ENCODE assay signal across 21 cellular contexts in the genomic region with DNA sequence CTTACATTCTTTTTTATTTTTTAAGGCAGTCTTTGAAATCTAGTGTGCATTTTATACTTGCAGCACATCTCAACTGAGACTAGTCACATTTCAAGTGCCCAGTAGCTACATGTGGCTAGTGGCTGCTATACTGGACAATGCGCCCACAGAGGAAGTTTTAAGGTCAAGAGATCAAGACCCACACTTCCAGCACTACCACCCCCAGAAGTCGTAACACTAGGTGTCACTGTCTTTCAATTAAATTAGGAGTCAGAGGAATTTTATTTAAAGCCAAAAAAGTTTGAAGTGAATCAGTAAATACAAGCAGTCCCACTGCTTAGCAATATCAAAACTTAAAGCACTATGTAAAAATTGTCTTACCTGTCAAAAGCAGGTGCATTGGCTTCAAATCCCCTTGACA. TPM values are rescaled to one million over a fixed set of nuclear protein-coding genes. Genes with fewer than 3 reads are reported as not detected.
DNase-seq lines count a peak whose midpoint lies in the region; ATAC-seq, FAIRE-seq and TF ChIP-seq lines count a peak whose summit lies in the region.
"Had no signal": no experiment of that assay in that cellular context is flagged by ENCODE, and none has a peak within 500 bp of the region (broad histone marks: within the 10 kb centered on the region; RNA-seq: fewer than 3 reads in every experiment).

No MANE protein-coding gene starts in this region.

- H4K20me1 ChIP-seq in K562 (replicated peaks; ENCODE audit: control insufficient read depth, insufficient read depth, low read length) = no peaks in the 10 kb centered on the region
- H4K20me1 ChIP-seq in neural progenitor cell (ENCODE audit: low read depth) = no peaks in the 10 kb centered on the region

- H3K4me2 ChIP-seq in K562 (ENCODE audit: insufficient read depth, low read length) (no peak overlapping the region), neural progenitor cell (no peak overlapping the region)

- H3K4me1 ChIP-seq in K562 (replicated peaks in 1 of 2; ENCODE audit: control insufficient read depth in 2 of 2, insufficient read depth in 2 of 2, low read length in 2 of 2) (no peaks in the 10 kb centered on the region), neural progenitor cell (no peaks in the 10 kb centered on the region)
- H3K4me1 ChIP-seq: colonic mucosa, tibial artery had no signal

- FAIRE-seq in K562 (lab: Jason Lieb, UNC) = no peak
- FAIRE-seq: pancreas had no signal

- DNase-seq in activated CD4-positive, alpha-beta T cell treated with anti-CD3 and anti-CD28 coated beads, Interleukin-2, amount 10 ng/mL, durations not matched to agents 24 days and 14 days = peak; percentile 52
- DNase-seq in activated CD4-positive, alpha-beta T cell treated with anti-CD3 and anti-CD28 coated beads, Interleukin-2, amount 50 U/mL, for 1 hour = no peak
- DNase-seq in NB4 (ENCODE audit: low read depth) (peak; percentile 14), K562 (ENCODE audit: extremely low read depth in 1 of 4, low spot score in 3 of 4) (peak in 1 of 4 experiments; percentile 13), neural progenitor cell (ENCODE audit: low spot score) (peak; percentile 16), NCI-H2171 (lab: John Stamatoyannopoulos, UW) (no peak)
- DNase-seq: 8988T; activated B cell treated with CpG ODN at 0.5 μM for 24 hours; activated gamma-delta T cell; CD8-positive, alpha-beta memory T cell; colonic mucosa; EL; IMR-90; left colon; NCI-H1105 treated with DMSO at 0.1 percent for 48 hours; pancreas; tibial artery had no signal

- no peaks in the 10 kb centered on the region for H3K79me2 ChIP-seq in K562 (ENCODE audit: control insufficient read depth, insufficient read depth, low read length)
- H3K79me2 ChIP-seq in neural progenitor cell (ENCODE audit: low read depth) = no peaks in the 10 kb centered on the region

- H3K36me3 ChIP-seq in K562 (ENCODE audit: control insufficient read depth, insufficient read depth, low read length) = peaks cover 39% of the 10 kb centered on the region; the same call in 2 of the 3 replicates
- no peaks in the 10 kb centered on the region for H3K36me3 ChIP-seq in neural progenitor cell
- H3K36me3 ChIP-seq: colonic mucosa had no signal

- WGBS in K562 (ENCODE audit: insufficient coverage, low coverage, missing lambda C conversion rate) = 83% methylated on average over 2 of the region's 2 CpGs

- peak in 1 of 2 experiments; percentile 32; a peak in 1 of 4 replicates for TF ChIP-seq RAD21 in K562 (CRISPR knock-in tag; conservative IDR thresholded peaks at IDR 0.05 in 1 of 2, IDR thresholded peaks at IDR 0.05 in 1 of 2)

- in situ Hi-C loops in K562 (cut with MboI) = no loop called here

- CTCF ChIA-PET in K562 (lab: Yijun Ruan, JAX; ENCODE audit: low intra/inter-chr PET ratio) = interaction anchor here (0.9 kb wide), 1 partner anchor 253 kb away, joined by 3 read pairs; no protein-coding TSS in a partner anchor

- ATAC-seq in K562 = no peak
- ATAC-seq in GM18502 (IDR thresholded peaks at IDR 0.05; ENCODE audit: poor library complexity, unreplicated experiment) = no peak
- ATAC-seq in GM18907 (IDR thresholded peaks at IDR 0.05; ENCODE audit: unreplicated experiment) = no peak
- ATAC-seq: left colon; pancreas; stimulated activated effector memory CD8-positive, alpha-beta T cell treated with anti-CD3 and anti-CD28 coated beads, Interleukin-12 subunit alpha, Interleukin-12 subunit beta, amount 100 ng/mL, for 72 hours had no signal

- no peaks in the 10 kb centered on the region for H3K27me3 Mint-ChIP-seq in activated CD4-positive, alpha-beta T cell treated with anti-CD3 and anti-CD28 coated beads, Interleukin-2, amount 10 ng/mL, durations not matched to agents 24 days and 14 days
- no peaks in the 10 kb centered on the region for H3K27me3 Mint-ChIP-seq in neural progenitor cell (ENCODE audit: insufficient read depth, low read depth)
- H3K27me3 Mint-ChIP-seq: activated B cell treated with CpG ODN at 0.5 μM for 24 hours; CD8-positive, alpha-beta memory T cell had no signal

- no peak for TF ChIP-seq EP300 in K562 (IDR thresholded peaks at IDR 0.05; ENCODE audit: low read length)

- H3K9me1 ChIP-seq in K562 (ENCODE audit: control insufficient read depth, insufficient read depth, low read length) = no peaks in the 10 kb centered on the region

- POLR2A ChIA-PET in K562 (lab: Yijun Ruan, JAX) = interaction anchor here (0.6 to 1.1 kb wide), 2 partner anchors 40 to 107 kb away, joined by 3 read pairs; partner anchors contain the start of gene SYNJ1

- H3K27me3 ChIP-seq in K562 (ENCODE audit: control insufficient read depth in 2 of 2, insufficient read depth in 2 of 2, low read length in 2 of 2) (no peaks in the 10 kb centered on the region), neural progenitor cell (no peaks in the 10 kb centered on the region)
- H3K27me3 ChIP-seq: colonic mucosa, pancreas, tibial artery had no signal

- intact Hi-C loops in activated CD4-positive, alpha-beta T cell treated with anti-CD3 and anti-CD28 coated beads, Interleukin-2, amount 10 ng/mL, durations not matched to agents 24 days and 14 days (cut with micrococcal nuclease) = loop anchor here (1.0 kb wide), 1 partner anchor 138 kb away; no protein-coding TSS in a partner anchor
- intact Hi-C loops in K562 (cut with micrococcal nuclease) = loop anchor here (5.0 kb wide), 1 partner anchor 39 kb away; the partner anchor contains the start of gene SYNJ1

- no peaks in the 10 kb centered on the region for H3F3A ChIP-seq in neural progenitor cell (ENCODE audit: low read depth)

- H3K9me3 ChIP-seq in K562 (replicated peaks; ENCODE audit: control insufficient read depth, insufficient read depth, low read depth, low read length) = no peaks in the 10 kb centered on the region
- no peaks in the 10 kb centered on the region for H3K9me3 ChIP-seq in neural progenitor cell (ENCODE audit: low read depth)
- H3K9me3 ChIP-seq: colonic mucosa, pancreas, tibial artery had no signal

- H3K4me3 ChIP-seq in NB4 (ENCODE audit: low read depth, low read length) = no peak overlapping the region
- H3K4me3 ChIP-seq in K562 = no peak overlapping the region
- no peak overlapping the region for H3K4me3 ChIP-seq in neural progenitor cell
- H3K4me3 ChIP-seq: colonic mucosa, pancreas, skin epidermis, tibial artery had no signal

- no peak overlapping the region for H2AFZ ChIP-seq in K562 (ENCODE audit: low read depth, low read length)
- H2AFZ ChIP-seq in neural progenitor cell (replicated peaks) = no peak overlapping the region

- no peak overlapping the region for H3K4me3 Mint-ChIP-seq in activated CD4-positive, alpha-beta T cell treated with anti-CD3 and anti-CD28 coated beads, Interleukin-2, amount 10 ng/mL, durations not matched to agents 24 days and 14 days
- no peak overlapping the region for H3K4me3 Mint-ChIP-seq in neural progenitor cell
- H3K4me3 Mint-ChIP-seq: activated B cell treated with CpG ODN at 0.5 μM for 24 hours; CD8-positive, alpha-beta memory T cell; stimulated activated effector memory CD8-positive, alpha-beta T cell treated with anti-CD3 and anti-CD28 coated beads, Interleukin-12 subunit alpha, Interleukin-12 subunit beta, amount 100 ng/mL, for 72 hours had no signal

- no peak overlapping the region for H3K27ac Mint-ChIP-seq in activated CD4-positive, alpha-beta T cell treated with anti-CD3 and anti-CD28 coated beads, Interleukin-2, amount 10 ng/mL, durations not matched to agents 24 days and 14 days
- H3K27ac Mint-ChIP-seq in neural progenitor cell = no peak overlapping the region
- H3K27ac Mint-ChIP-seq: activated B cell treated with CpG ODN at 0.5 μM for 24 hours; stimulated activated effector memory CD8-positive, alpha-beta T cell treated with anti-CD3 and anti-CD28 coated beads, Interleukin-12 subunit alpha, Interleukin-12 subunit beta, amount 100 ng/mL, for 72 hours had no signal

- H3K9me3 Mint-ChIP-seq in activated CD4-positive, alpha-beta T cell treated with anti-CD3 and anti-CD28 coated beads, Interleukin-2, amount 10 ng/mL, durations not matched to agents 24 days and 14 days = no peaks in the 10 kb centered on the region
- H3K9me3 Mint-ChIP-seq in neural progenitor cell = no peaks in the 10 kb centered on the region
- H3K9me3 Mint-ChIP-seq: activated B cell treated with CpG ODN at 0.5 μM for 24 hours; CD8-positive, alpha-beta memory T cell; stimulated activated effector memory CD8-positive, alpha-beta T cell treated with anti-CD3 and anti-CD28 coated beads, Interleukin-12 subunit alpha, Interleukin-12 subunit beta, amount 100 ng/mL, for 72 hours had no signal

- no TSS peak for BruUV-seq in K562 (replicated peaks; lab: Mats Ljungman, UMichigan)

- no peaks in the 10 kb centered on the region for H3K4me1 Mint-ChIP-seq in activated CD4-positive, alpha-beta T cell treated with anti-CD3 and anti-CD28 coated beads, Interleukin-2, amount 10 ng/mL, durations not matched to agents 24 days and 14 days
- H3K4me1 Mint-ChIP-seq in neural progenitor cell = no peaks in the 10 kb centered on the region
- H3K4me1 Mint-ChIP-seq: activated B cell treated with CpG ODN at 0.5 μM for 24 hours; CD8-positive, alpha-beta memory T cell; stimulated activated effector memory CD8-positive, alpha-beta T cell treated with anti-CD3 and anti-CD28 coated beads, Interleukin-12 subunit alpha, Interleukin-12 subunit beta, amount 100 ng/mL, for 72 hours had no signal

- peaks cover 27% of the 10 kb centered on the region for H3K36me3 Mint-ChIP-seq in activated CD4-positive, alpha-beta T cell treated with anti-CD3 and anti-CD28 coated beads, Interleukin-2, amount 10 ng/mL, durations not matched to agents 24 days and 14 days (ENCODE audit: low read depth)
- peaks cover 2% of the 10 kb centered on the region for H3K36me3 Mint-ChIP-seq in neural progenitor cell

- no peak overlapping the region for H3K9ac ChIP-seq in K562 (ENCODE audit: insufficient read depth in 1 of 2, low read depth in 2 of 2, low read length in 2 of 2)
- H3K9ac ChIP-seq in neural progenitor cell = no peak overlapping the region

- TF ChIP-seq POLR2A in NB4 (IDR thresholded peaks at IDR 0.05; ENCODE audit: extremely low read depth, insufficient read length) = no peak
- TF ChIP-seq POLR2A in K562 (conservative IDR thresholded peaks at IDR 0.05) = no peak

- TF ChIP-seq CTCF in NB4 (IDR thresholded peaks at IDR 0.05; ENCODE audit: low read depth, low read length) (no peak), K562 (IDR thresholded peaks at IDR 0.05 in 2 of 3, conservative IDR thresholded peaks at IDR 0.05 in 1 of 3; ENCODE audit: insufficient read depth in 2 of 3, low read depth in 1 of 3, low read length in 3 of 3) (peak in 2 of 3 experiments; percentile 20 to 32; a peak in 2 of 6 replicates), neural progenitor cell (IDR thresholded peaks at IDR 0.05) (peak; percentile 32)

- H3K27ac ChIP-seq in K562 (ENCODE audit: extremely low read depth, low read depth, low read length) (no peak overlapping the region), neural progenitor cell (no peak overlapping the region)
- H3K27ac ChIP-seq: colonic mucosa, pancreas, skin epidermis, tibial artery had no signal

RNA-seq across cellular contexts. Expression of gene SYNJ1, which starts 39.9 kb away (rescaled TPM):
- total RNA-seq in activated CD4-positive, alpha-beta T cell treated with anti-CD3 and anti-CD28 coated beads, Interleukin-2, amount 10 ng/mL, durations not matched to agents 24 days and 14 days = 11.3 and 12.6 TPM in 2 replicates
- 17.4 and 48.9 TPM in 2 replicates for total RNA-seq in K562 (2011; cell fraction: chromatin; rRNA removed; ENCODE audit: low replicate concordance)
- total RNA-seq in K562 (2011; cell fraction: nucleolus; rRNA removed) = 5.7 and 7.5 TPM in 2 replicates
- 14.5 and 20.2 TPM in 2 replicates for total RNA-seq in K562 (2011; cell fraction: nucleoplasm; rRNA removed)
- total RNA-seq in K562 (2014; rRNA removed) (2.5 and 3.3 TPM in 2 replicates), K562 (2014; rRNA removed; fragmentation: Illumina TruSeq; extraction: Trizol) (5.6 and 6.8 TPM in 2 replicates), K562 (2015; rRNA removed; fragmentation: Illumina TruSeq; extraction: Trizol) (4.2 TPM in 2 replicates), K562 (2021) (9.9 and 11.2 TPM in 2 replicates), neural progenitor cell (ENCODE audit: low replicate concordance) (2.0 and 4.1 TPM in 2 replicates)
- polyA plus RNA-seq in K562 (2011; rRNA removed) (5.7 and 6.1 TPM in 2 replicates), K562 (2014; fragmentation: Illumina TruSeq; extraction: Trizol) (10.6 and 11.6 TPM in 2 replicates), K562 (2014; fragmentation: Nextera tagmentation; extraction: Ambion mirVana) (1 to 10 TPM; 2.4 to 2.6 TPM), K562 (2014; rRNA removed) (4.0 and 5.8 TPM in 2 replicates)
- 3.9 and 4.4 TPM in 2 replicates for polyA plus RNA-seq in K562 (2011; cell fraction: cytosol; rRNA removed)
- 15.5 and 30.4 TPM in 2 replicates for polyA plus RNA-seq in K562 (2011; cell fraction: nucleus; rRNA removed)
- polyA plus RNA-seq in K562 (2012) = 6.1 and 7.1 TPM in 2 replicates
- 19.5 and 21.7 TPM in 2 replicates for polyA minus RNA-seq in K562 (2011; rRNA and poly(A)+ RNA removed)
- 5.2 and 5.6 TPM in 2 replicates for polyA minus RNA-seq in K562 (2011; cell fraction: cytosol; rRNA and poly(A)+ RNA removed)
- polyA minus RNA-seq in K562 (2011; cell fraction: nucleus; rRNA and poly(A)+ RNA removed) = 12.1 and 15.7 TPM in 2 replicates

Comparison
In these comparisons a context has a peak if more than half of its experiments do, and no peak if none do; other contexts are left out.
1. DNase-seq: peak in activated CD4-positive, alpha-beta T cell treated with anti-CD3 and anti-CD28 coated beads, Interleukin-2, amount 10 ng/mL, durations not matched to agents 24 days and 14 days (single experiment), NB4 (single experiment) and neural progenitor cell (single experiment); none in activated CD4-positive, alpha-beta T cell treated with anti-CD3 and anti-CD28 coated beads, Interleukin-2, amount 50 U/mL, for 1 hour (single experiment) and NCI-H2171 (single experiment).